ENCODE assay signal across 30 cellular contexts in the genomic region with DNA sequence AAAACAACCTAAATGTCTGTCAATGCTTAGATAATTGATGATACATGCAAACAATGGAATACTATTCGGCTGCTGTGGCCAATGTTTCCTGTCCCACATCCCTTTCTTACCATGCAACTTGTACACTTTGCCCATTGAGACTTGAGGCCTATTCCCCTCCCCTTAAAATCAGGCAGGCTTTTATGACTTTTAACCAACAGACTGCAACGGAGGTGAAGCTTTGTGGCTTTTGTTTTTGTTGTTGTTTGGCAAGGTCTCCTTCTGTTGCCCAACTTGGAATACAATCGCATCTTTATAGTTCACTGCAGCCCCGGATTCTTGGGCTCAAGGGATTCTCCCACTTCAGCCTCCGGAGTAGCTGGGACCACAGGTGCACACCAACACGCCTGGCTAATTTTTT. TPM values are rescaled to one million over a fixed set of nuclear protein-coding genes. Genes with fewer than 3 reads are reported as not detected.
"Had no signal": no experiment of that assay in that cellular context is flagged by ENCODE, and none has a peak within 500 bp of the region (broad histone marks: within the 10 kb centered on the region; RNA-seq: fewer than 3 reads in every experiment).

No MANE protein-coding gene starts in this region.

- DNase-seq: activated CD4-positive, alpha-beta T cell treated with anti-CD3 and anti-CD28 coated beads for 48 hours; activated CD4-positive, alpha-beta T cell treated with anti-CD3 and anti-CD28 coated beads, Interleukin-2, amount 50 U/mL, for 1 hour; activated CD4-positive, alpha-beta T cell treated with anti-CD3 and anti-CD28 coated beads, Interleukin-2, amount 50 U/mL, for 48 hours; activated CD8-positive, alpha-beta memory T cell treated with anti-CD3 and anti-CD28 coated beads for 24 hours; activated CD8-positive, alpha-beta T cell treated with anti-CD3 and anti-CD28 coated beads for 36 hours; activated effector memory CD4-positive, alpha-beta T cell treated with Interleukin-2 at 50 U/mL for 16 hours; activated gamma-delta T cell treated with Interleukin-2 at 50 U/mL for 16 hours; activated naive CD4-positive, alpha-beta T cell treated with anti-CD3 and anti-CD28 coated beads, Interleukin-2, amount 50 U/mL, for 16 hours; activated naive CD4-positive, alpha-beta T cell treated with Interleukin-2 at 50 U/mL for 16 hours; activated T-cell treated with anti-CD3 and anti-CD28 coated beads, Interleukin-2, amount 50 U/mL, for 4 hours; amniotic stem cell; anterior cingulate cortex; brain microvascular endothelial cell; effector CD8-positive, alpha-beta T cell; foreskin keratinocyte; heart right ventricle; hippocampal formation; T-helper 2 cell had no signal

- H3K36me3 ChIP-seq: brain microvascular endothelial cell, esophagus muscularis mucosa, gastroesophageal sphincter, heart right ventricle had no signal

- H3K4me3 Mint-ChIP-seq: activated CD8-positive, alpha-beta T cell treated with anti-CD3 and anti-CD28 coated beads for 36 hours; activated naive CD8-positive, alpha-beta T cell; activated T-cell treated with anti-CD3 and anti-CD28 coated beads, Interleukin-2, amount 50 U/mL, for 4 hours; activated T-helper 17 cell treated with anti-CD3 and anti-CD28 coated beads, Interleukin-2, amount 50 U/mL, for 72 hours; central memory CD8-positive, alpha-beta T cell; WTC11 had no signal

- H3K27me3 Mint-ChIP-seq: activated CD8-positive, alpha-beta T cell treated with anti-CD3 and anti-CD28 coated beads for 36 hours; activated naive CD8-positive, alpha-beta T cell had no signal

- H3K4me3 ChIP-seq: coronary artery, esophagus muscularis mucosa, gastroesophageal sphincter, heart right ventricle had no signal

- H3K27ac Mint-ChIP-seq: activated CD8-positive, alpha-beta T cell treated with anti-CD3 and anti-CD28 coated beads for 36 hours; activated naive CD8-positive, alpha-beta T cell; activated T-helper 17 cell treated with anti-CD3 and anti-CD28 coated beads, Interleukin-2, amount 50 U/mL, for 72 hours; WTC11 had no signal

- H3K36me3 Mint-ChIP-seq: activated naive CD8-positive, alpha-beta T cell; WTC11 had no signal

- H3K27ac ChIP-seq: brain microvascular endothelial cell, coronary artery, esophagus muscularis mucosa, foreskin keratinocyte, gastroesophageal sphincter, heart right ventricle had no signal

- H3K9me3 Mint-ChIP-seq: activated CD8-positive, alpha-beta T cell treated with anti-CD3 and anti-CD28 coated beads for 36 hours; activated T-cell treated with anti-CD3 and anti-CD28 coated beads, Interleukin-2, amount 50 U/mL, for 4 hours; activated T-helper 17 cell treated with anti-CD3 and anti-CD28 coated beads, Interleukin-2, amount 50 U/mL, for 72 hours; central memory CD8-positive, alpha-beta T cell; WTC11 had no signal

- ATAC-seq: activated CD8-positive, alpha-beta T cell treated with anti-CD3 and anti-CD28 coated beads for 36 hours; activated T-cell treated with anti-CD3 and anti-CD28 coated beads, Interleukin-2, amount 50 U/mL, for 4 hours; activated T-helper 17 cell treated with anti-CD3 and anti-CD28 coated beads, Interleukin-2, amount 50 U/mL, for 72 hours; foreskin keratinocyte; gastroesophageal sphincter; heart right ventricle; WTC11 had no signal

- H3K27me3 ChIP-seq: brain microvascular endothelial cell, esophagus muscularis mucosa, foreskin keratinocyte, gastroesophageal sphincter, heart right ventricle had no signal

RNA-seq across cellular contexts. Expression of a gene that starts 10.2 kb away (rescaled TPM):
- total RNA-seq: activated CD8-positive, alpha-beta T cell treated with anti-CD3 and anti-CD28 coated beads for 36 hours; activated T-cell treated with anti-CD3 and anti-CD28 coated beads, Interleukin-2, amount 50 U/mL, for 4 hours; activated T-helper 17 cell treated with anti-CD3 and anti-CD28 coated beads, Interleukin-2, amount 50 U/mL, for 72 hours; bronchial epithelial cell; cerebellum; epithelial cell of proximal tubule; esophagus muscularis mucosa; foreskin keratinocyte; glomerular endothelial cell; T-helper 1 cell treated with Interleukin-12 subunit alpha and Interleukin-12 subunit beta and Interleukin-4 antibody, amounts not matched to agents 30 ng/mL and 1 ng/mL, for 36 hours; WTC11 had no signal
